8 cellular contexts compared by ENCODE assay signal in genomic region chr7:129054438-129055293, GRCh38. TPM values are rescaled to one million over a fixed set of nuclear protein-coding genes. Genes with fewer than 3 reads are reported as not detected.
DNase-seq lines count a peak whose midpoint lies in the region; ATAC-seq and TF ChIP-seq lines count a peak whose summit lies in the region.

TNPO3 (minus strand) TSS chr7:129055111; CDS start chr7:129054770, 341 bp downstream.

- peak within 1 kb of the TSS; percentile 92 for H2AFZ ChIP-seq in DND-41 (ENCODE audit: low read depth, low read length)
- peak within 1 kb of the TSS; percentile 68 for H2AFZ ChIP-seq in Karpas-422 (ENCODE audit: low read length)
- H2AFZ ChIP-seq in fibroblast of lung (ENCODE audit: low read length): peak within 1 kb of the TSS; percentile 97

- H3K27me3 ChIP-seq in DND-41 (ENCODE audit: insufficient read depth, low read length, poor library complexity) (no peaks in the 10 kb centered on the region), Karpas-422 (ENCODE audit: low read length) (no peaks in the 10 kb centered on the region), fibroblast of lung (ENCODE audit: control insufficient read depth, insufficient read depth, low read length) (no peaks in the 10 kb centered on the region)
- peaks cover 0 to 3% of the 10 kb centered on the region in 2 donors for H3K27me3 ChIP-seq in naive thymus-derived CD4-positive, alpha-beta T cell (ENCODE audit: control insufficient read depth in 2 of 2, insufficient read depth in 2 of 2, low read length in 2 of 2)

- H3K27ac Mint-ChIP-seq in activated T-helper 1 cell treated with anti-CD3 and anti-CD28 coated beads, Interleukin-12 subunit alpha, Interleukin-12 subunit beta, Interleukin-2, Interleukin-4 antibody, amounts not matched to agents 30 ng/mL and 10 ng/mL and 1 ng/mL, durations not matched to agents 14 hours and 24 hours and 36 hours: peak within 1 kb of the TSS; percentile 99
- H3K27ac Mint-ChIP-seq in naive thymus-derived CD4-positive, alpha-beta T cell: peak within 1 kb of the TSS; percentile 96 to 100 (median 99)
- peak within 1 kb of the TSS; percentile 100 for H3K27ac Mint-ChIP-seq in stimulated activated naive B cell treated with anti-CD40 and anti-IgM and Interleukin-4, amounts not matched to agents 10 μg/mL and 1 μg/mL and 100 μg/mL, for 72 hours

- H3K4me3 ChIP-seq in DND-41 (ENCODE audit: low read depth in 1 of 2, low read length in 2 of 2): peak within 1 kb of the TSS; percentile 53 to 91
- peak within 1 kb of the TSS; percentile 73 for H3K4me3 ChIP-seq in Karpas-422 (ENCODE audit: low read length)
- peak within 1 kb of the TSS; percentile 69 to 99 (median 95) for H3K4me3 ChIP-seq in fibroblast of lung (replicated peaks in 1 of 4; ENCODE audit: control extremely low read depth in 1 of 4, insufficient read depth in 1 of 4, low read depth in 3 of 4, low read length in 4 of 4)
- H3K4me3 ChIP-seq in naive thymus-derived CD4-positive, alpha-beta T cell (ENCODE audit: low read length): peak within 1 kb of the TSS; percentile 96

- peaks cover 10% of the 10 kb centered on the region for H3K27me3 Mint-ChIP-seq in activated T-helper 1 cell treated with anti-CD3 and anti-CD28 coated beads, Interleukin-12 subunit alpha, Interleukin-12 subunit beta, Interleukin-2, Interleukin-4 antibody, amounts not matched to agents 30 ng/mL and 10 ng/mL and 1 ng/mL, durations not matched to agents 14 hours and 24 hours and 36 hours (ENCODE audit: insufficient read depth)
- H3K27me3 Mint-ChIP-seq in naive thymus-derived CD4-positive, alpha-beta T cell: peaks cover 4 to 13% (median 4%) of the 10 kb centered on the region in 5 donors
- H3K27me3 Mint-ChIP-seq in stimulated activated naive B cell treated with anti-CD40 and anti-IgM and Interleukin-4, amounts not matched to agents 10 μg/mL and 1 μg/mL and 100 μg/mL, for 72 hours: peaks cover 0 to 7% of the 10 kb centered on the region in 2 donors

- H3K9me3 ChIP-seq in DND-41 (ENCODE audit: insufficient read depth, low read length, severe bottlenecking) (no peaks in the 10 kb centered on the region), Karpas-422 (ENCODE audit: low read length) (no peaks in the 10 kb centered on the region), fibroblast of lung (ENCODE audit: control insufficient read depth, insufficient read depth, low read depth, low read length) (no peaks in the 10 kb centered on the region)
- no peaks in the 10 kb centered on the region for H3K9me3 ChIP-seq in naive thymus-derived CD4-positive, alpha-beta T cell (ENCODE audit: control insufficient read depth in 2 of 3, low read length in 3 of 3)

- H3K4me2 ChIP-seq in DND-41 (ENCODE audit: insufficient read depth, low read length) (peak within 1 kb of the TSS; percentile 67), Karpas-422 (ENCODE audit: low read depth, low read length, poor library complexity, severe bottlenecking) (peak within 1 kb of the TSS; percentile 78), fibroblast of lung (ENCODE audit: extremely low read depth, insufficient read depth, low read length) (peak within 1 kb of the TSS; percentile 85)

- H3K79me2 ChIP-seq in DND-41 (ENCODE audit: insufficient read depth, low read length) (peaks cover 55% of the 10 kb centered on the region), Karpas-422 (ENCODE audit: low read length) (peaks cover 48% of the 10 kb centered on the region), fibroblast of lung (ENCODE audit: control insufficient read depth, insufficient read depth, low read length) (peaks cover 43% of the 10 kb centered on the region)

- H3K36me3 Mint-ChIP-seq in activated T-helper 1 cell treated with anti-CD3 and anti-CD28 coated beads, Interleukin-12 subunit alpha, Interleukin-12 subunit beta, Interleukin-2, Interleukin-4 antibody, amounts not matched to agents 30 ng/mL and 10 ng/mL and 1 ng/mL, durations not matched to agents 14 hours and 24 hours and 36 hours (ENCODE audit: low read depth): peaks cover 8% of the 10 kb centered on the region
- peaks cover under 1 to 12% (median 7%) of the 10 kb centered on the region in 5 donors for H3K36me3 Mint-ChIP-seq in naive thymus-derived CD4-positive, alpha-beta T cell
- peaks cover 11 to 17% of the 10 kb centered on the region in 2 donors for H3K36me3 Mint-ChIP-seq in stimulated activated naive B cell treated with anti-CD40 and anti-IgM and Interleukin-4, amounts not matched to agents 10 μg/mL and 1 μg/mL and 100 μg/mL, for 72 hours

- H3K36me3 ChIP-seq in DND-41 (ENCODE audit: insufficient read depth, low read length): peaks cover 11% of the 10 kb centered on the region
- H3K36me3 ChIP-seq in Karpas-422 (ENCODE audit: insufficient read depth, low read length): peaks cover 10% of the 10 kb centered on the region; the same call in 1 of the 2 replicates
- H3K36me3 ChIP-seq in fibroblast of lung (ENCODE audit: control insufficient read depth, insufficient read depth, low read length): peaks cover 3% of the 10 kb centered on the region
- H3K36me3 ChIP-seq in naive thymus-derived CD4-positive, alpha-beta T cell (ENCODE audit: control insufficient read depth in 2 of 3, insufficient read depth in 3 of 3, low read length in 3 of 3): peaks cover 0 to 10% (median 0%) of the 10 kb centered on the region in 3 experiments

- intact Hi-C loops in activated T-helper 1 cell treated with anti-CD3 and anti-CD28 coated beads, Interleukin-12 subunit alpha, Interleukin-12 subunit beta, Interleukin-2, Interleukin-4 antibody, amounts not matched to agents 30 ng/mL and 10 ng/mL and 1 ng/mL, durations not matched to agents 14 hours and 24 hours and 36 hours (cut with micrococcal nuclease): loop anchor here (1.0 to 10.0 kb wide), 12 partner anchors 13 to 557 kb away; partner anchors contain the start of genes ATP6V1F, CALU, CCDC136 and NRF1
- intact Hi-C loops in naive thymus-derived CD4-positive, alpha-beta T cell (cut with micrococcal nuclease): loop anchor here (1.0 to 5.0 kb wide), 12 partner anchors 18 to 1402 kb away; partner anchors contain the start of genes ATP6V1F (in 2 of the 2), CALU (in 2 of the 2), AHCYL2 (in 1 of the 2) and SND1 (in 1 of the 2)

- CTCF ChIA-PET in naive thymus-derived CD4-positive, alpha-beta T cell (lab: Charles Lee): interaction anchor here (0.5 to 1.5 kb wide), 3 partner anchors 37 to 1136 kb away, joined by 3 read pairs; no protein-coding TSS in a partner anchor

- H3K9ac ChIP-seq in DND-41 (ENCODE audit: low read depth, low read length): peak within 1 kb of the TSS; percentile 91
- H3K9ac ChIP-seq in Karpas-422 (ENCODE audit: low read length): peak within 1 kb of the TSS; percentile 94
- H3K9ac ChIP-seq in fibroblast of lung (ENCODE audit: insufficient read depth, low read length): peak within 1 kb of the TSS; percentile 86

- H3K4me3 Mint-ChIP-seq in activated T-helper 1 cell treated with anti-CD3 and anti-CD28 coated beads, Interleukin-12 subunit alpha, Interleukin-12 subunit beta, Interleukin-2, Interleukin-4 antibody, amounts not matched to agents 30 ng/mL and 10 ng/mL and 1 ng/mL, durations not matched to agents 14 hours and 24 hours and 36 hours: peak within 1 kb of the TSS; percentile 99
- peak within 1 kb of the TSS; percentile 91 to 99 (median 99) for H3K4me3 Mint-ChIP-seq in naive thymus-derived CD4-positive, alpha-beta T cell
- H3K4me3 Mint-ChIP-seq in stimulated activated naive B cell treated with anti-CD40 and anti-IgM and Interleukin-4, amounts not matched to agents 10 μg/mL and 1 μg/mL and 100 μg/mL, for 72 hours: peak within 1 kb of the TSS; percentile 97 to 98

- H4K20me1 ChIP-seq in DND-41 (ENCODE audit: insufficient read depth, low read length): peaks cover 20% of the 10 kb centered on the region
- H4K20me1 ChIP-seq in Karpas-422 (ENCODE audit: insufficient read depth, low read depth, low read length): peaks cover 14% of the 10 kb centered on the region
- H4K20me1 ChIP-seq in fibroblast of lung (ENCODE audit: control insufficient read depth, extremely low read depth, insufficient read depth, low read length): no peaks in the 10 kb centered on the region

- ATAC-seq in DND-41 (ENCODE audit: insufficient read depth, low read depth): peak; percentile 89
- ATAC-seq in GM21786 (IDR thresholded peaks at IDR 0.05; ENCODE audit: unreplicated experiment): peak; percentile 81
- ATAC-seq in naive thymus-derived CD4-positive, alpha-beta T cell: peak; percentile 92
- ATAC-seq in stimulated activated naive B cell treated with anti-CD40 and anti-IgM and Interleukin-4, amounts not matched to agents 10 μg/mL and 1 μg/mL and 100 μg/mL, for 72 hours (replicated peaks): peak; percentile 92 to 93

- H3K4me1 ChIP-seq in DND-41 (ENCODE audit: insufficient read depth, low read length) (peaks cover 43% of the 10 kb centered on the region), Karpas-422 (ENCODE audit: low read length) (peaks cover 42% of the 10 kb centered on the region), fibroblast of lung (ENCODE audit: control insufficient read depth, extremely low read depth, insufficient read depth, low read length) (no peaks in the 10 kb centered on the region)
- peaks cover 15 to 18% of the 10 kb centered on the region in 2 donors for H3K4me1 ChIP-seq in naive thymus-derived CD4-positive, alpha-beta T cell (ENCODE audit: control insufficient read depth in 2 of 2, insufficient read depth in 2 of 2, low read length in 2 of 2)

- DNase-seq in DND-41 (peak; percentile 94), Karpas-422 (peak; percentile 98), RKO (ENCODE audit: low spot score) (peak; percentile 97), fibroblast of lung (ENCODE audit: low read depth in 2 of 2) (peak; percentile 90 to 93)
- DNase-seq in activated T-helper 1 cell treated with anti-CD3 and anti-CD28 coated beads, Interleukin-12 subunit alpha, Interleukin-12 subunit beta, Interleukin-2, Interleukin-4 antibody, amounts not matched to agents 30 ng/mL and 10 ng/mL and 1 ng/mL, durations not matched to agents 14 hours and 24 hours and 36 hours (ENCODE audit: low spot score): peak; percentile 87
- DNase-seq in naive thymus-derived CD4-positive, alpha-beta T cell: peak; percentile 76 to 90 (median 85)
- DNase-seq in stimulated activated naive B cell treated with anti-CD40 and anti-IgM and Interleukin-4, amounts not matched to agents 10 μg/mL and 1 μg/mL and 100 μg/mL, for 72 hours: peak; percentile 86

- POLR2A ChIA-PET in naive thymus-derived CD4-positive, alpha-beta T cell (lab: Charles Lee): interaction anchor here (0.6 to 1.7 kb wide), 6 partner anchors 12 to 711 kb away, joined by 3 to 7 read pairs (median 4); partner anchors contain the start of genes NRF1 and RBM28

- peak within 1 kb of the TSS; percentile 98 for H3K27ac ChIP-seq in DND-41 (ENCODE audit: low read length)
- H3K27ac ChIP-seq in Karpas-422 (ENCODE audit: low read length): peak within 1 kb of the TSS; percentile 91
- peak within 1 kb of the TSS; percentile 86 for H3K27ac ChIP-seq in fibroblast of lung (ENCODE audit: insufficient read depth, low read length)
- peak within 1 kb of the TSS; percentile 92 for H3K27ac ChIP-seq in naive thymus-derived CD4-positive, alpha-beta T cell (ENCODE audit: low read depth, low read length)

- TF ChIP-seq CTCF in DND-41 (IDR thresholded peaks at IDR 0.05; ENCODE audit: borderline replicate concordance, extremely low read depth, low read length, poor library complexity, severe bottlenecking): peak; percentile 21
- no peak for TF ChIP-seq CTCF in fibroblast of lung (conservative IDR thresholded peaks at IDR 0.05 in 1 of 2, IDR thresholded peaks at IDR 0.05 in 1 of 2; ENCODE audit: low read depth in 1 of 2, low read length in 2 of 2)

- H3K4me1 Mint-ChIP-seq in activated T-helper 1 cell treated with anti-CD3 and anti-CD28 coated beads, Interleukin-12 subunit alpha, Interleukin-12 subunit beta, Interleukin-2, Interleukin-4 antibody, amounts not matched to agents 30 ng/mL and 10 ng/mL and 1 ng/mL, durations not matched to agents 14 hours and 24 hours and 36 hours (ENCODE audit: low read depth): peaks cover 28% of the 10 kb centered on the region
- H3K4me1 Mint-ChIP-seq in naive thymus-derived CD4-positive, alpha-beta T cell: peaks cover 17 to 51% (median 39%) of the 10 kb centered on the region in 7 donors
- H3K4me1 Mint-ChIP-seq in stimulated activated naive B cell treated with anti-CD40 and anti-IgM and Interleukin-4, amounts not matched to agents 10 μg/mL and 1 μg/mL and 100 μg/mL, for 72 hours: peaks cover 11 to 40% of the 10 kb centered on the region in 2 donors

- no peaks in the 10 kb centered on the region for H3K9me2 ChIP-seq in Karpas-422 (replicated peaks; ENCODE audit: insufficient read depth, low read length)

- H3K9me3 Mint-ChIP-seq in activated T-helper 1 cell treated with anti-CD3 and anti-CD28 coated beads, Interleukin-12 subunit alpha, Interleukin-12 subunit beta, Interleukin-2, Interleukin-4 antibody, amounts not matched to agents 30 ng/mL and 10 ng/mL and 1 ng/mL, durations not matched to agents 14 hours and 24 hours and 36 hours: no peaks in the 10 kb centered on the region
- no peaks in the 10 kb centered on the region for H3K9me3 Mint-ChIP-seq in naive thymus-derived CD4-positive, alpha-beta T cell
- no peaks in the 10 kb centered on the region for H3K9me3 Mint-ChIP-seq in stimulated activated naive B cell treated with anti-CD40 and anti-IgM and Interleukin-4, amounts not matched to agents 10 μg/mL and 1 μg/mL and 100 μg/mL, for 72 hours

RNA-seq across cellular contexts. Expression of gene TNPO3, which starts in this region (rescaled TPM):
- total RNA-seq in Karpas-422 (2014; rRNA removed; shearing (Covaris generic); ENCODE audit: low replicate concordance): 54.0 and 57.0 TPM in 2 replicates
- 52.8 and 53.2 TPM in 2 replicates for total RNA-seq in activated T-helper 1 cell treated with anti-CD3 and anti-CD28 coated beads, Interleukin-12 subunit alpha, Interleukin-12 subunit beta, Interleukin-2, Interleukin-4 antibody, amounts not matched to agents 30 ng/mL and 10 ng/mL and 1 ng/mL, durations not matched to agents 14 hours and 24 hours and 36 hours
- 55.0 and 73.5 TPM in 2 replicates for total RNA-seq in fibroblast of lung
- polyA plus RNA-seq in fibroblast of lung: 39.1 and 47.7 TPM in 2 replicates
- polyA plus RNA-seq in fibroblast of lung (2012): 35.9 and 41.3 TPM in 2 replicates
- polyA minus RNA-seq in fibroblast of lung (ENCODE audit: low replicate concordance): 54.4 and 64.8 TPM in 2 replicates
- total RNA-seq in naive thymus-derived CD4-positive, alpha-beta T cell: 10 to 100 TPM; 28.6 to 40.6 (median 39.6) TPM
- polyA plus RNA-seq in naive thymus-derived CD4-positive, alpha-beta T cell: 10 to 100 TPM; 30.4 to 37.7 TPM

Comparison
In these comparisons a context has a peak if more than half of its experiments do, and no peak if none do; other contexts are left out.
1. Peak in every context shown above with its lines: DNase-seq, ATAC-seq, H3K4me3 ChIP-seq and H3K27ac ChIP-seq.